ENCODE assay signal across 1 cellular context in the genomic region with DNA sequence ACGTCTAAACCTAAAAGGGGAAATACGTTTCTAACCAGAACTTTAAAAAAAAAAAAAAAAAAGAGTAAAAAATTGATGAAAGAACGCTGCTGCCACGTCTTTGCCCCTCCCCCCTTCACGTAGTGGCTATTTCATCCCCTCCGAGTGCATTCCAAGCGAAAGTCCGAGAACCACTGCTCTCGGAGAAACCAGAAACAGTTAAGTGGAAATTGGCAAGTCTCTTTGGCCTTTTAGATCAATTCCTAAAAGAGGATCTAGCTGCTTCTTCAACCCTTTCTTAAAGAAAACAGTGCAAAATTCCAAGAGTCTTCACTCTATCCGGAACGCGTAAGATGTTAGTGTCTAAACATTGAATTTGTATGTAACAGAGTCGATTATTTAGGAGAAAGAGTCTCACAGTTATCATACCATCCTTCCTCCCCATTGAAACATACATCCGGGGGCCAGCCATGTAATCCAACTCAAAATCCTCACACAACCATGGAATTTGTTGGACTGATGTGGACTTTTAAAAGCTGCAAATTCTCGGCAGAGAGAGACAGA.
TF ChIP-seq lines count a peak whose summit lies in the region.

No MANE protein-coding gene starts in this region.

TF ChIP-seq in K562, 482 proteins besides CTCF, POLR2A, EP300 and RAD21 (continues in another document):
- no peak for TF ChIP-seq MED1 (CRISPR knock-in tag; IDR thresholded peaks at IDR 0.05; ENCODE audit: borderline replicate concordance)
- peak; percentile 30 for TF ChIP-seq ETV1 (tag; conservative IDR thresholded peaks at IDR 0.05; ENCODE audit: low read depth)
- TF ChIP-seq DPF2 (IDR thresholded peaks at IDR 0.05): peak; percentile 30; the same call in 1 of the 2 replicates
- 0 out of 2 replicates have a peak, but pooled peaks have one; percentile 51 for TF ChIP-seq THRAP3 (IDR thresholded peaks at IDR 0.05; ENCODE audit: borderline replicate concordance)
- 0 out of 2 replicates have a peak, but pooled peaks have one; percentile 23 for TF ChIP-seq MTA3 (IDR thresholded peaks at IDR 0.05; ENCODE audit: borderline replicate concordance)
- 0 out of 2 replicates have a peak, but pooled peaks have one; percentile 7 for TF ChIP-seq ARID1B (IDR thresholded peaks at IDR 0.05)
- peak; percentile 78 for TF ChIP-seq CXXC5 (CRISPR knock-in tag; IDR thresholded peaks at IDR 0.05)
- no peak for TF ChIP-seq SMARCA5 (IDR thresholded peaks at IDR 0.05)
- TF ChIP-seq, protein P1, sequence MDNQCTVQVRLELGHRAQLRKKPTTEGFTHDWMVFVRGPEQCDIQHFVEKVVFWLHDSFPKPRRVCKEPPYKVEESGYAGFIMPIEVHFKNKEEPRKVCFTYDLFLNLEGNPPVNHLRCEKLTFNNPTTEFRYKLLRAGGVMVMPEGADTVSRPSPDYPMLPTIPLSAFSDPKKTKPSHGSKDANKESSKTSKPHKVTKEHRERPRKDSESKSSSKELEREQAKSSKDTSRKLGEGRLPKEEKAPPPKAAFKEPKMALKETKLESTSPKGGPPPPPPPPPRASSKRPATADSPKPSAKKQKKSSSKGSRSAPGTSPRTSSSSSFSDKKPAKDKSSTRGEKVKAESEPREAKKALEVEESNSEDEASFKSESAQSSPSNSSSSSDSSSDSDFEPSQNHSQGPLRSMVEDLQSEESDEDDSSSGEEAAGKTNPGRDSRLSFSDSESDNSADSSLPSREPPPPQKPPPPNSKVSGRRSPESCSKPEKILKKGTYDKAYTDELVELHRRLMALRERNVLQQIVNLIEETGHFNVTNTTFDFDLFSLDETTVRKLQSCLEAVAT (IDR thresholded peaks at IDR 0.05): peak; percentile 28 to 71; a peak in 3 of 4 replicates
- TF ChIP-seq ZNF232 (CRISPR knock-in tag; IDR thresholded peaks at IDR 0.05): no peak
- TF ChIP-seq BRCA1 (IDR thresholded peaks at IDR 0.05): no peak
- no peak for TF ChIP-seq BRCA1 (CRISPR knock-in tag; IDR thresholded peaks at IDR 0.05)
- TF ChIP-seq SIN3A (IDR thresholded peaks at IDR 0.05; ENCODE audit: borderline replicate concordance in 2 of 2, control insufficient read depth in 1 of 2, low read depth in 2 of 2, low read length in 2 of 2): no peak; a peak in 1 of 4 replicates
- TF ChIP-seq RFX5 (IDR thresholded peaks at IDR 0.05; ENCODE audit: low read depth, low read length): no peak
- peak; percentile 52; the same call in 1 of the 2 replicates for TF ChIP-seq PML (IDR thresholded peaks at IDR 0.05; ENCODE audit: low read length)
- no peak for TF ChIP-seq ZNF146 (CRISPR knock-in tag; IDR thresholded peaks at IDR 0.05; ENCODE audit: unreplicated experiment)
- no peak for TF ChIP-seq ZNF586 (CRISPR knock-in tag; conservative IDR thresholded peaks at IDR 0.05)
- no peak for TF ChIP-seq POLR2G (IDR thresholded peaks at IDR 0.05; ENCODE audit: low read depth, low read length)
- TF ChIP-seq, protein P2, sequence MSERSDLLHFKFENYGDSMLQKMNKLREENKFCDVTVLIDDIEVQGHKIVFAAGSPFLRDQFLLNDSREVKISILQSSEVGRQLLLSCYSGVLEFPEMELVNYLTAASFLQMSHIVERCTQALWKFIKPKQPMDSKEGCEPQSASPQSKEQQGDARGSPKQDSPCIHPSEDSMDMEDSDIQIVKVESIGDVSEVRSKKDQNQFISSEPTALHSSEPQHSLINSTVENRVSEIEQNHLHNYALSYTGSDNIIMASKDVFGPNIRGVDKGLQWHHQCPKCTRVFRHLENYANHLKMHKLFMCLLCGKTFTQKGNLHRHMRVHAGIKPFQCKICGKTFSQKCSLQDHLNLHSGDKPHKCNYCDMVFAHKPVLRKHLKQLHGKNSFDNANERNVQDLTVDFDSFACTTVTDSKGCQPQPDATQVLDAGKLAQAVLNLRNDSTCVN (CRISPR knock-in tag; IDR thresholded peaks at IDR 0.05): 0 out of 2 replicates have a peak, but pooled peaks have one; percentile 45
- no peak for TF ChIP-seq CHCHD3 (CRISPR knock-in tag; IDR thresholded peaks at IDR 0.05)
- TF ChIP-seq CREB1 (IDR thresholded peaks at IDR 0.05): no peak
- TF ChIP-seq CREB1 (CRISPR knock-in tag; IDR thresholded peaks at IDR 0.05): 0 out of 2 replicates have a peak, but pooled peaks have one; percentile 49
- TF ChIP-seq PHF21A (IDR thresholded peaks at IDR 0.05; ENCODE audit: borderline replicate concordance, low read depth): peak; percentile 34; the same call in 1 of the 2 replicates
- peak; percentile 50 for TF ChIP-seq BRD9 (IDR thresholded peaks at IDR 0.05; ENCODE audit: low read depth, partially characterized antibody)
- TF ChIP-seq, protein P3, sequence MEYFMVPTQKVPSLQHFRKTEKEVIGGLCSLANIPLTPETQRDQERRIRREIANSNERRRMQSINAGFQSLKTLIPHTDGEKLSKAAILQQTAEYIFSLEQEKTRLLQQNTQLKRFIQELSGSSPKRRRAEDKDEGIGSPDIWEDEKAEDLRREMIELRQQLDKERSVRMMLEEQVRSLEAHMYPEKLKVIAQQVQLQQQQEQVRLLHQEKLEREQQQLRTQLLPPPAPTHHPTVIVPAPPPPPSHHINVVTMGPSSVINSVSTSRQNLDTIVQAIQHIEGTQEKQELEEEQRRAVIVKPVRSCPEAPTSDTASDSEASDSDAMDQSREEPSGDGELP (CRISPR knock-in tag; IDR thresholded peaks at IDR 0.05; ENCODE audit: borderline replicate concordance): no peak
- peak; percentile 56 for TF ChIP-seq SMARCA4 (IDR thresholded peaks at IDR 0.05)
- TF ChIP-seq, protein P4, sequence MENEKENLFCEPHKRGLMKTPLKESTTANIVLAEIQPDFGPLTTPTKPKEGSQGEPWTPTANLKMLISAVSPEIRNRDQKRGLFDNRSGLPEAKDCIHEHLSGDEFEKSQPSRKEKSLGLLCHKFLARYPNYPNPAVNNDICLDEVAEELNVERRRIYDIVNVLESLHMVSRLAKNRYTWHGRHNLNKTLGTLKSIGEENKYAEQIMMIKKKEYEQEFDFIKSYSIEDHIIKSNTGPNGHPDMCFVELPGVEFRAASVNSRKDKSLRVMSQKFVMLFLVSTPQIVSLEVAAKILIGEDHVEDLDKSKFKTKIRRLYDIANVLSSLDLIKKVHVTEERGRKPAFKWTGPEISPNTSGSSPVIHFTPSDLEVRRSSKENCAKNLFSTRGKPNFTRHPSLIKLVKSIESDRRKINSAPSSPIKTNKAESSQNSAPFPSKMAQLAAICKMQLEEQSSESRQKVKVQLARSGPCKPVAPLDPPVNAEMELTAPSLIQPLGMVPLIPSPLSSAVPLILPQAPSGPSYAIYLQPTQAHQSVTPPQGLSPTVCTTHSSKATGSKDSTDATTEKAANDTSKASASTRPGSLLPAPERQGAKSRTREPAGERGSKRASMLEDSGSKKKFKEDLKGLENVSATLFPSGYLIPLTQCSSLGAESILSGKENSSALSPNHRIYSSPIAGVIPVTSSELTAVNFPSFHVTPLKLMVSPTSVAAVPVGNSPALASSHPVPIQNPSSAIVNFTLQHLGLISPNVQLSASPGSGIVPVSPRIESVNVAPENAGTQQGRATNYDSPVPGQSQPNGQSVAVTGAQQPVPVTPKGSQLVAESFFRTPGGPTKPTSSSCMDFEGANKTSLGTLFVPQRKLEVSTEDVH (IDR thresholded peaks at IDR 0.05; ENCODE audit: low read depth, partially characterized antibody): peak; percentile 38
- peak; percentile 47; the same call in 1 of the 2 replicates for TF ChIP-seq EP400 (IDR thresholded peaks at IDR 0.05)
- TF ChIP-seq ESRRA (IDR thresholded peaks at IDR 0.05; ENCODE audit: borderline replicate concordance, low read depth): no peak
- no peak for TF ChIP-seq KDM4B (IDR thresholded peaks at IDR 0.05; ENCODE audit: borderline replicate concordance in 2 of 2, low read depth in 1 of 2)
- no peak for TF ChIP-seq ADNP (tag; IDR thresholded peaks at IDR 0.05)
- no peak for TF ChIP-seq XRCC4 (IDR thresholded peaks at IDR 0.05; ENCODE audit: extremely low read depth, insufficient read depth, insufficient read length)
- TF ChIP-seq ETV6 (IDR thresholded peaks at IDR 0.05; ENCODE audit: borderline replicate concordance in 1 of 2, low read depth in 2 of 2, low read length in 1 of 2): 0 out of 4 replicates have a peak, but pooled peaks of 1 of the 2 experiments have one; percentile 34
- TF ChIP-seq ETV6 (CRISPR knock-in tag; IDR thresholded peaks at IDR 0.05; ENCODE audit: borderline replicate concordance): no peak
- peak; percentile 52 for TF ChIP-seq CHD1 (IDR thresholded peaks at IDR 0.05; ENCODE audit: low read length)
- 0 out of 2 replicates have a peak, but pooled peaks have one; percentile 26 for TF ChIP-seq KDM2B (CRISPR knock-in tag; IDR thresholded peaks at IDR 0.05)
- TF ChIP-seq ZNF347 (CRISPR knock-in tag; IDR thresholded peaks at IDR 0.05; ENCODE audit: low read depth): no peak
- TF ChIP-seq, protein P5, sequence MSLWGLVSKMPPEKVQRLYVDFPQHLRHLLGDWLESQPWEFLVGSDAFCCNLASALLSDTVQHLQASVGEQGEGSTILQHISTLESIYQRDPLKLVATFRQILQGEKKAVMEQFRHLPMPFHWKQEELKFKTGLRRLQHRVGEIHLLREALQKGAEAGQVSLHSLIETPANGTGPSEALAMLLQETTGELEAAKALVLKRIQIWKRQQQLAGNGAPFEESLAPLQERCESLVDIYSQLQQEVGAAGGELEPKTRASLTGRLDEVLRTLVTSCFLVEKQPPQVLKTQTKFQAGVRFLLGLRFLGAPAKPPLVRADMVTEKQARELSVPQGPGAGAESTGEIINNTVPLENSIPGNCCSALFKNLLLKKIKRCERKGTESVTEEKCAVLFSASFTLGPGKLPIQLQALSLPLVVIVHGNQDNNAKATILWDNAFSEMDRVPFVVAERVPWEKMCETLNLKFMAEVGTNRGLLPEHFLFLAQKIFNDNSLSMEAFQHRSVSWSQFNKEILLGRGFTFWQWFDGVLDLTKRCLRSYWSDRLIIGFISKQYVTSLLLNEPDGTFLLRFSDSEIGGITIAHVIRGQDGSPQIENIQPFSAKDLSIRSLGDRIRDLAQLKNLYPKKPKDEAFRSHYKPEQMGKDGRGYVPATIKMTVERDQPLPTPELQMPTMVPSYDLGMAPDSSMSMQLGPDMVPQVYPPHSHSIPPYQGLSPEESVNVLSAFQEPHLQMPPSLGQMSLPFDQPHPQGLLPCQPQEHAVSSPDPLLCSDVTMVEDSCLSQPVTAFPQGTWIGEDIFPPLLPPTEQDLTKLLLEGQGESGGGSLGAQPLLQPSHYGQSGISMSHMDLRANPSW (CRISPR knock-in tag; IDR thresholded peaks at IDR 0.05): no peak
- no peak for TF ChIP-seq BCL6 (CRISPR knock-in tag; IDR thresholded peaks at IDR 0.05)
- TF ChIP-seq ZNF707 (CRISPR knock-in tag; conservative IDR thresholded peaks at IDR 0.05): no peak
- TF ChIP-seq, protein P6, sequence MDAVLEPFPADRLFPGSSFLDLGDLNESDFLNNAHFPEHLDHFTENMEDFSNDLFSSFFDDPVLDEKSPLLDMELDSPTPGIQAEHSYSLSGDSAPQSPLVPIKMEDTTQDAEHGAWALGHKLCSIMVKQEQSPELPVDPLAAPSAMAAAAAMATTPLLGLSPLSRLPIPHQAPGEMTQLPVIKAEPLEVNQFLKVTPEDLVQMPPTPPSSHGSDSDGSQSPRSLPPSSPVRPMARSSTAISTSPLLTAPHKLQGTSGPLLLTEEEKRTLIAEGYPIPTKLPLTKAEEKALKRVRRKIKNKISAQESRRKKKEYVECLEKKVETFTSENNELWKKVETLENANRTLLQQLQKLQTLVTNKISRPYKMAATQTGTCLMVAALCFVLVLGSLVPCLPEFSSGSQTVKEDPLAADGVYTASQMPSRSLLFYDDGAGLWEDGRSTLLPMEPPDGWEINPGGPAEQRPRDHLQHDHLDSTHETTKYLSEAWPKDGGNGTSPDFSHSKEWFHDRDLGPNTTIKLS (IDR thresholded peaks at IDR 0.05; ENCODE audit: borderline replicate concordance, low read depth): peak; percentile 85; the same call in 1 of the 2 replicates
- no peak for TF ChIP-seq TAF7 (tag; IDR thresholded peaks at IDR 0.05)
- TF ChIP-seq FOSL1 (tag; conservative IDR thresholded peaks at IDR 0.05): peak; percentile 26; the same call in 1 of the 2 replicates
- TF ChIP-seq, protein P7, sequence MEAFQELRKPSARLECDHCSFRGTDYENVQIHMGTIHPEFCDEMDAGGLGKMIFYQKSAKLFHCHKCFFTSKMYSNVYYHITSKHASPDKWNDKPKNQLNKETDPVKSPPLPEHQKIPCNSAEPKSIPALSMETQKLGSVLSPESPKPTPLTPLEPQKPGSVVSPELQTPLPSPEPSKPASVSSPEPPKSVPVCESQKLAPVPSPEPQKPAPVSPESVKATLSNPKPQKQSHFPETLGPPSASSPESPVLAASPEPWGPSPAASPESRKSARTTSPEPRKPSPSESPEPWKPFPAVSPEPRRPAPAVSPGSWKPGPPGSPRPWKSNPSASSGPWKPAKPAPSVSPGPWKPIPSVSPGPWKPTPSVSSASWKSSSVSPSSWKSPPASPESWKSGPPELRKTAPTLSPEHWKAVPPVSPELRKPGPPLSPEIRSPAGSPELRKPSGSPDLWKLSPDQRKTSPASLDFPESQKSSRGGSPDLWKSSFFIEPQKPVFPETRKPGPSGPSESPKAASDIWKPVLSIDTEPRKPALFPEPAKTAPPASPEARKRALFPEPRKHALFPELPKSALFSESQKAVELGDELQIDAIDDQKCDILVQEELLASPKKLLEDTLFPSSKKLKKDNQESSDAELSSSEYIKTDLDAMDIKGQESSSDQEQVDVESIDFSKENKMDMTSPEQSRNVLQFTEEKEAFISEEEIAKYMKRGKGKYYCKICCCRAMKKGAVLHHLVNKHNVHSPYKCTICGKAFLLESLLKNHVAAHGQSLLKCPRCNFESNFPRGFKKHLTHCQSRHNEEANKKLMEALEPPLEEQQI (IDR thresholded peaks at IDR 0.05): no peak
- TF ChIP-seq ZFP36 (IDR thresholded peaks at IDR 0.05; ENCODE audit: low read depth, low read length, partially characterized antibody): no peak
- TF ChIP-seq TAF1 (IDR thresholded peaks at IDR 0.05; ENCODE audit: control insufficient read depth, extremely low read depth, insufficient read depth, low read length, severe bottlenecking): peak; percentile 48
- TF ChIP-seq ZNF282 (CRISPR knock-in tag; IDR thresholded peaks at IDR 0.05): no peak
- no peak for TF ChIP-seq ZNF57 (CRISPR knock-in tag; IDR thresholded peaks at IDR 0.05)
- TF ChIP-seq, protein P8, sequence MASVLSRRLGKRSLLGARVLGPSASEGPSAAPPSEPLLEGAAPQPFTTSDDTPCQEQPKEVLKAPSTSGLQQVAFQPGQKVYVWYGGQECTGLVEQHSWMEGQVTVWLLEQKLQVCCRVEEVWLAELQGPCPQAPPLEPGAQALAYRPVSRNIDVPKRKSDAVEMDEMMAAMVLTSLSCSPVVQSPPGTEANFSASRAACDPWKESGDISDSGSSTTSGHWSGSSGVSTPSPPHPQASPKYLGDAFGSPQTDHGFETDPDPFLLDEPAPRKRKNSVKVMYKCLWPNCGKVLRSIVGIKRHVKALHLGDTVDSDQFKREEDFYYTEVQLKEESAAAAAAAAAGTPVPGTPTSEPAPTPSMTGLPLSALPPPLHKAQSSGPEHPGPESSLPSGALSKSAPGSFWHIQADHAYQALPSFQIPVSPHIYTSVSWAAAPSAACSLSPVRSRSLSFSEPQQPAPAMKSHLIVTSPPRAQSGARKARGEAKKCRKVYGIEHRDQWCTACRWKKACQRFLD (CRISPR knock-in tag; IDR thresholded peaks at IDR 0.05): no peak
- TF ChIP-seq PRPF4 (IDR thresholded peaks at IDR 0.05; ENCODE audit: insufficient read depth, low read depth, low read length, poor library complexity, severe bottlenecking): no peak
- no peak for TF ChIP-seq PURB (CRISPR knock-in tag; IDR thresholded peaks at IDR 0.05; ENCODE audit: low read depth)
- TF ChIP-seq ZFPM2 (CRISPR knock-in tag; IDR thresholded peaks at IDR 0.05): no peak
- no peak for TF ChIP-seq FOXK1 (CRISPR knock-in tag; IDR thresholded peaks at IDR 0.05; ENCODE audit: borderline replicate concordance)
